9 cellular contexts compared by ENCODE assay signal in the genomic region with DNA sequence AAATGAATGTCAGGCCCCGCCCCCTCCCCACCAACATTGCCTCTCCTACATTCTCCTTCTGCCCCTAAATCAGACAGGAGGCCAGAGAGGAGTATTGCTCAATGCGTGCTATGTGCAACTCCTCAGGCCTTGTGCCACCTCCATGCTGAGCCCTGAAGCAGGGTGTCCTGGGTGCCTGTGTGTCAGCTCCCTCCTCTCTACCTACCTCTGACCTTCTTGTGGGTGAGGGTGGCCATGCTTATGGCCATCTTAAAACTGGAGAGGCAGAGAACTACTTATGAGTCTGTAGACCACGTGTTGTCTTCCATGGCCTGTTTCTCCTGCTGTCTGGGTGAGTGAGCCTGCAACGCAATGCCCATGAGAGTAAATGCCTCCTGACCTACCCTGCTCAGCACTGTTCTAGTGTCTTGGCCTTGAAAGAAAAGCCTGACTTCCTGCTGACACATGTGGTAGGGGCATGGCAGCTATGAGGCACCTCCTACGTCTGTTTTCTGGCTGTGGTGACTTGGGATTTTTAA.
A peak's percentile ranks its signal among the peaks of the same experiment; 100 is the strongest.
DNase-seq lines count a peak whose midpoint lies in the region; ATAC-seq and TF ChIP-seq lines count a peak whose summit lies in the region.
"Had no signal": no experiment of that assay in that cellular context is flagged by ENCODE, and none has a peak within 500 bp of the region (broad histone marks: within the 10 kb centered on the region; RNA-seq: fewer than 3 reads in every experiment).

No MANE protein-coding gene starts in this region.

- peak; percentile 58 for DNase-seq in activated CD8-positive, alpha-beta memory T cell treated with anti-CD3 and anti-CD28 coated beads, Interleukin-2, amount 50 U/mL, for 48 hours
- DNase-seq in fibroblast of mammary gland (ENCODE audit: low read depth) (peak; percentile 85), superior temporal gyrus (ENCODE audit: extremely low spot score) (no peak)
- DNase-seq in stimulated activated naive CD4-positive, alpha-beta T cell (lab: John Stamatoyannopoulos, UW), result peak; percentile 47 to 82 (median 66)
- no peak for DNase-seq in effector CD4-positive, alpha-beta T cell
- DNase-seq: caudate nucleus had no signal

- TF ChIP-seq EP300 in Ishikawa (IDR thresholded peaks at IDR 0.05; ENCODE audit: borderline replicate concordance), result no peak

- no peak for TF ChIP-seq RAD21 in Ishikawa (IDR thresholded peaks at IDR 0.05; ENCODE audit: low read depth)

- H3K4me3 ChIP-seq in fibroblast of mammary gland (ENCODE audit: control insufficient read depth, low read depth, low read length), result no peak overlapping the region

- ATAC-seq in GM21526 (IDR thresholded peaks at IDR 0.05; ENCODE audit: low FRiP score, unreplicated experiment) (no peak), GM18517 (IDR thresholded peaks at IDR 0.05; ENCODE audit: unreplicated experiment) (no peak)

- TF ChIP-seq CTCF in fibroblast of mammary gland (conservative IDR thresholded peaks at IDR 0.05; ENCODE audit: control insufficient read depth, insufficient read depth, low read depth, low read length), result no peak

TF ChIP-seq in Ishikawa, 13 proteins besides CTCF, POLR2A, EP300 and RAD21:
- TF ChIP-seq CREB1 (IDR thresholded peaks at IDR 0.05; ENCODE audit: low read depth) (no peak), MAX (IDR thresholded peaks at IDR 0.05) (no peak), YY1 (IDR thresholded peaks at IDR 0.05; ENCODE audit: low read depth) (no peak), CEBPB (IDR thresholded peaks at IDR 0.05) (peak; percentile 28; the same call in 1 of the 2 replicates)
TF ChIP-seq in Ishikawa: peak in this region for 1.

Comparison
In these comparisons a context has a peak if more than half of its experiments do, and no peak if none do; other contexts are left out.
1. DNase-seq: peak in activated CD8-positive, alpha-beta memory T cell treated with anti-CD3 and anti-CD28 coated beads, Interleukin-2, amount 50 U/mL, for 48 hours (single experiment), fibroblast of mammary gland (single experiment) and stimulated activated naive CD4-positive, alpha-beta T cell (6 of 6); none in superior temporal gyrus (single experiment) and effector CD4-positive, alpha-beta T cell (single experiment).